In the genomic region with DNA sequence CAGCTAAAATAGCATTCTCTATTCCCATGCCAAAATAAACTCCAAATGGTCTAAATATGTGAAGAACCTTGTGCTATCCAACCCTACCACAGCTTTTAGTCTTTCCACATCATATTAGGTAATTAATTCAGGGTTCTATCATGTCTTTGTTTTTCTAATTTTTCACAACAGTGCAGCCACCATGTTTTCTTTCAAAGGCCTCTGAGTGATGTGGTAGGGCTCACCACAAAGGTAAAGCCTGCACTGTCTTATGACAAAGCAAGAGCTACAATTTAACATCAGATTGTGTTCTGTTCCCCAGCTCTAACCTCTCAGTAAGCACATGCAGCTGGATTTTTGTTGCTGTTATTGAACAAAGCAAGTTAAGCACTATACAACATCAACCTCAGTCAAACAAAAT, we compare ENCODE assay signal across 14 cellular contexts. TPM values are rescaled to one million over a fixed set of nuclear protein-coding genes. Genes with fewer than 3 reads are reported as not detected.
DNase-seq lines count a peak whose midpoint lies in the region; ATAC-seq and TF ChIP-seq lines count a peak whose summit lies in the region.
"Had no signal": no experiment of that assay in that cellular context is flagged by ENCODE, and none has a peak within 500 bp of the region (broad histone marks: within the 10 kb centered on the region; RNA-seq: fewer than 3 reads in every experiment).

No MANE protein-coding gene starts in this region.

- H3K9me3 ChIP-seq in right atrium auricular region: no peaks in the 10 kb centered on the region
- H3K9me3 ChIP-seq in Karpas-422 (ENCODE audit: low read length): no peaks in the 10 kb centered on the region
- H3K9me3 ChIP-seq in upper lobe of right lung: no peaks in the 10 kb centered on the region
- H3K9me3 ChIP-seq: right lobe of liver had no signal

- no peak overlapping the region for H3K4me3 Mint-ChIP-seq in endothelial cell (ENCODE audit: unreplicated experiment)
- no peak overlapping the region for H3K4me3 Mint-ChIP-seq in natural killer cell treated with Interleukin-12 subunit alpha and Interleukin-12 subunit beta and Interleukin-15 and Interleukin-18, amount 100 ng/mL, for 72 hours
- H3K4me3 Mint-ChIP-seq: central memory CD8-positive, alpha-beta T cell had no signal

- peaks cover 0 to 93% of the 10 kb centered on the region in 2 donors for H3K4me1 ChIP-seq in right atrium auricular region
- H3K4me1 ChIP-seq in Karpas-422 (ENCODE audit: low read length): peaks cover 99% of the 10 kb centered on the region
- H3K4me1 ChIP-seq in upper lobe of right lung: peaks cover 42% of the 10 kb centered on the region
- H3K4me1 ChIP-seq: right lobe of liver had no signal

- no peak for TF ChIP-seq CTCF in right atrium auricular region (IDR thresholded peaks at IDR 0.05)
- TF ChIP-seq CTCF in endothelial cell (IDR thresholded peaks at IDR 0.05; ENCODE audit: unreplicated experiment): no peak
- TF ChIP-seq CTCF in upper lobe of right lung (IDR thresholded peaks at IDR 0.05): no peak

- H3K27ac Mint-ChIP-seq in endothelial cell (ENCODE audit: unreplicated experiment): peak overlapping the region; percentile 99
- no peak overlapping the region for H3K27ac Mint-ChIP-seq in natural killer cell treated with Interleukin-12 subunit alpha and Interleukin-12 subunit beta and Interleukin-15 and Interleukin-18, amount 100 ng/mL, for 72 hours

- H3K9me3 Mint-ChIP-seq in endothelial cell (ENCODE audit: unreplicated experiment): no peaks in the 10 kb centered on the region
- no peaks in the 10 kb centered on the region for H3K9me3 Mint-ChIP-seq in natural killer cell treated with Interleukin-12 subunit alpha and Interleukin-12 subunit beta and Interleukin-15 and Interleukin-18, amount 100 ng/mL, for 72 hours
- H3K9me3 Mint-ChIP-seq: central memory CD8-positive, alpha-beta T cell had no signal

- no peaks in the 10 kb centered on the region for H3K36me3 Mint-ChIP-seq in endothelial cell (ENCODE audit: low read depth, unreplicated experiment)
- no peaks in the 10 kb centered on the region for H3K36me3 Mint-ChIP-seq in natural killer cell treated with Interleukin-12 subunit alpha and Interleukin-12 subunit beta and Interleukin-15 and Interleukin-18, amount 100 ng/mL, for 72 hours

- H3K36me3 ChIP-seq in right atrium auricular region: no peaks in the 10 kb centered on the region
- no peaks in the 10 kb centered on the region for H3K36me3 ChIP-seq in Karpas-422 (ENCODE audit: insufficient read depth, low read length)
- no peaks in the 10 kb centered on the region for H3K36me3 ChIP-seq in upper lobe of right lung
- H3K36me3 ChIP-seq: right lobe of liver had no signal

- no peak overlapping the region for H3K4me3 ChIP-seq in right atrium auricular region
- H3K4me3 ChIP-seq in Karpas-422 (ENCODE audit: low read length): peak overlapping the region; percentile 58
- no peak overlapping the region for H3K4me3 ChIP-seq in upper lobe of right lung
- H3K4me3 ChIP-seq: right lobe of liver had no signal

- peaks cover 64% of the 10 kb centered on the region for H3K4me1 Mint-ChIP-seq in endothelial cell (ENCODE audit: unreplicated experiment)
- H3K4me1 Mint-ChIP-seq in natural killer cell treated with Interleukin-12 subunit alpha and Interleukin-12 subunit beta and Interleukin-15 and Interleukin-18, amount 100 ng/mL, for 72 hours (ENCODE audit: low read depth in 2 of 2): peaks cover 23 to 26% of the 10 kb centered on the region in 2 donors
- H3K4me1 Mint-ChIP-seq: central memory CD8-positive, alpha-beta T cell had no signal

- DNase-seq in right atrium auricular region (ENCODE audit: low spot score) (no peak), left ventricle myocardium superior (no peak), Karpas-422 (peak; percentile 61), endothelial cell (ENCODE audit: low spot score) (no peak), upper lobe of right lung (no peak), NCI-H2171 treated with DMSO at 0.1 percent for 48 hours (lab: John Stamatoyannopoulos, UW) (no peak), T-helper 1 cell (no peak)
- DNase-seq in natural killer cell treated with Interleukin-12 subunit alpha and Interleukin-12 subunit beta and Interleukin-15 and Interleukin-18, amount 100 ng/mL, for 72 hours (ENCODE audit: low spot score): no peak
- DNase-seq: activated T-cell treated with anti-CD3 and anti-CD28 coated beads, Interleukin-2, amount 50 U/mL, for 48 hours; MV-4-11; NCI-H526; right lobe of liver had no signal

- peaks cover 6% of the 10 kb centered on the region for H3K27me3 Mint-ChIP-seq in endothelial cell (ENCODE audit: unreplicated experiment)
- H3K27me3 Mint-ChIP-seq in natural killer cell treated with Interleukin-12 subunit alpha and Interleukin-12 subunit beta and Interleukin-15 and Interleukin-18, amount 100 ng/mL, for 72 hours: no peaks in the 10 kb centered on the region
- H3K27me3 Mint-ChIP-seq: central memory CD8-positive, alpha-beta T cell had no signal

- H3K79me2 ChIP-seq in Karpas-422 (ENCODE audit: low read length): peaks cover 70% of the 10 kb centered on the region

- intact Hi-C loops in left ventricle myocardium superior (cut with micrococcal nuclease): no loop called here
- intact Hi-C loops in upper lobe of right lung (cut with DNase I): no loop called here

- H3K27me3 ChIP-seq in right atrium auricular region: no peaks in the 10 kb centered on the region
- H3K27me3 ChIP-seq in Karpas-422 (ENCODE audit: low read length): no peaks in the 10 kb centered on the region
- H3K27me3 ChIP-seq in upper lobe of right lung: no peaks in the 10 kb centered on the region
- H3K27me3 ChIP-seq: right lobe of liver had no signal

- H3K27ac ChIP-seq in right atrium auricular region: peak overlapping the region; percentile 77 to 83
- peak overlapping the region; percentile 99 for H3K27ac ChIP-seq in Karpas-422 (ENCODE audit: low read length)
- H3K27ac ChIP-seq in upper lobe of right lung: peak overlapping the region; percentile 69

- 0 out of 2 replicates have a peak overlapping the region, but pooled peaks have one; percentile 23 for H2AFZ ChIP-seq in Karpas-422 (ENCODE audit: low read length)

- H4K20me1 ChIP-seq in Karpas-422 (ENCODE audit: insufficient read depth, low read depth, low read length): no peaks in the 10 kb centered on the region

- peak overlapping the region; percentile 77 for H3K4me2 ChIP-seq in Karpas-422 (ENCODE audit: low read depth, low read length, poor library complexity, severe bottlenecking)

- no peaks in the 10 kb centered on the region for H3K9me2 ChIP-seq in Karpas-422 (replicated peaks; ENCODE audit: insufficient read depth, low read length)

- peak overlapping the region; percentile 71 for H3K9ac ChIP-seq in Karpas-422 (ENCODE audit: low read length)

- ATAC-seq in left ventricle myocardium superior: no peak
- ATAC-seq in upper lobe of right lung: no peak
- no peak for ATAC-seq in natural killer cell treated with Interleukin-12 subunit alpha and Interleukin-12 subunit beta and Interleukin-15 and Interleukin-18, amount 100 ng/mL, for 72 hours
- ATAC-seq: HCT116, right lobe of liver had no signal

RNA-seq across cellular contexts. Expression of a gene that starts 52.4 kb away (rescaled TPM):
- total RNA-seq in right atrium auricular region (10 to 100 TPM; 36.1 to 57.5 TPM), left ventricle myocardium superior (51.4 TPM), endothelial cell (ENCODE audit: unreplicated experiment) (134 TPM), upper lobe of right lung (51.4 TPM)
- 105 and 171 TPM in 2 replicates for total RNA-seq in Karpas-422 (2014; rRNA removed; shearing (Covaris generic); ENCODE audit: low replicate concordance)
- total RNA-seq in natural killer cell treated with Interleukin-12 subunit alpha and Interleukin-12 subunit beta and Interleukin-15 and Interleukin-18, amount 100 ng/mL, for 72 hours: 1 to 10 TPM; 3.3 to 3.5 TPM

Comparison
In these comparisons a context has a peak if more than half of its experiments do, and no peak if none do; other contexts are left out.
1. RNA of a gene that starts 52.4 kb away (total RNA-seq): 105 to 171 TPM in Karpas-422, 134 TPM in endothelial cell (single experiment), 36.1 to 57.5 TPM in right atrium auricular region, 51.4 TPM in left ventricle myocardium superior (single experiment) and 51.4 TPM in upper lobe of right lung (single experiment); 3.3 to 3.5 TPM in natural killer cell treated with Interleukin-12 subunit alpha and Interleukin-12 subunit beta and Interleukin-15 and Interleukin-18, amount 100 ng/mL, for 72 hours; every median in the first group is over 4 times any median in the second.
2. Peak in every context shown above with its lines, with median percentiles within 50 percentile points of each other: H3K27ac ChIP-seq.